ENCODE assay signal across 25 cellular contexts in genomic region chr5:900781-901180, GRCh38. TPM values are rescaled to one million over a fixed set of nuclear protein-coding genes. Genes with fewer than 3 reads are reported as not detected.
DNase-seq lines count a peak whose midpoint lies in the region; ATAC-seq, FAIRE-seq and TF ChIP-seq lines count a peak whose summit lies in the region.
"Had no signal": no experiment of that assay in that cellular context is flagged by ENCODE, and none has a peak within 500 bp of the region (broad histone marks: within the 10 kb centered on the region; RNA-seq: fewer than 3 reads in every experiment).

No MANE protein-coding gene starts in this region.

- no TSS peak for BruUV-seq in K562 (replicated peaks; lab: Mats Ljungman, UMichigan)

- TF ChIP-seq CTCF in A549 (IDR thresholded peaks at IDR 0.05): no peak
- no peak for TF ChIP-seq CTCF in K562 (IDR thresholded peaks at IDR 0.05 in 2 of 3, conservative IDR thresholded peaks at IDR 0.05 in 1 of 3; ENCODE audit: insufficient read depth in 2 of 3, low read depth in 1 of 3, low read length in 3 of 3)
- no peak for TF ChIP-seq CTCF in testis (IDR thresholded peaks at IDR 0.05)

- no peak overlapping the region for H3K27ac Mint-ChIP-seq in activated T-helper 2 cell treated with anti-CD3 and anti-CD28 coated beads, Interferon-gamma antibody, Interleukin-2, Interleukin-4, amounts not matched to agents 10 μg/mL and 5 μg/mL and 100 μg/mL, durations not matched to agents 14 hours and 24 hours and 36 hours
- H3K27ac Mint-ChIP-seq: CD4-positive, alpha-beta T cell; HFFc6 had no signal

- H3K4me1 ChIP-seq in A549 (no peaks in the 10 kb centered on the region), K562 (replicated peaks in 1 of 2; ENCODE audit: control insufficient read depth in 2 of 2, insufficient read depth in 2 of 2, low read length in 2 of 2) (no peaks in the 10 kb centered on the region), testis (no peaks in the 10 kb centered on the region)
- H3K4me1 ChIP-seq: BE2C, HAP-1 had no signal

- DNase-seq in activated CD4-positive, CD25-positive, alpha-beta regulatory T cell treated with anti-CD3 and anti-CD28 coated beads, Interleukin-2, amount 50 U/mL, for 72 hours: no peak
- DNase-seq in A549 (ENCODE audit: low read depth in 1 of 2, low spot score in 1 of 2) (no peak), K562 (ENCODE audit: extremely low read depth in 1 of 4, low spot score in 3 of 4) (no peak), testis (peak; percentile 4), activated T-cell treated with anti-CD3 and anti-CD28 coated beads for 4 hours (no peak)
- DNase-seq in activated T-helper 2 cell treated with anti-CD3 and anti-CD28 coated beads, Interferon-gamma antibody, Interleukin-2, Interleukin-4, amounts not matched to agents 10 μg/mL and 5 μg/mL and 100 μg/mL, durations not matched to agents 14 hours and 24 hours and 36 hours (ENCODE audit: low spot score): no peak
- DNase-seq: ACHN; AML-193; BE2C; Calu3; CD4-positive, alpha-beta T cell; COR-L47; DMS53; GF-D8; GOT3; HFFc6 had no signal

- TF ChIP-seq EP300 in A549 (IDR thresholded peaks at IDR 0.05) (no peak), K562 (IDR thresholded peaks at IDR 0.05; ENCODE audit: low read length) (no peak)

- WGBS in A549 (ENCODE audit: missing lambda C conversion rate): 76% methylated on average over 4 of the region's 4 CpGs
- 76% methylated on average over 4 of the region's 4 CpGs for WGBS in K562 (ENCODE audit: insufficient coverage, low coverage, missing lambda C conversion rate)
- WGBS in testis, 2 donors: 81 to 96% methylated on average over 4 of the region's 4 CpGs

- H3K4me2 ChIP-seq in A549 (no peak overlapping the region), K562 (ENCODE audit: insufficient read depth, low read length) (no peak overlapping the region)
- H3K4me2 ChIP-seq: BLaER1 treated with 17β-estradiol and CSF1 and Interleukin-3, amounts not matched to agents 10 nM and 100 nM had no signal

- peak; percentile 17 to 71 for ATAC-seq in activated CD4-positive, CD25-positive, alpha-beta regulatory T cell treated with anti-CD3 and anti-CD28 coated beads, Interleukin-2, amount 50 U/mL, for 24 hours
- ATAC-seq in A549 (peak; percentile 19 to 23; a peak in 2 of 6 replicates), K562 (no peak)

- H3K9me3 ChIP-seq in A549 (no peaks in the 10 kb centered on the region), K562 (replicated peaks; ENCODE audit: control insufficient read depth, insufficient read depth, low read depth, low read length) (no peaks in the 10 kb centered on the region), testis (no peaks in the 10 kb centered on the region)
- H3K9me3 ChIP-seq: BE2C; BLaER1 treated with 17β-estradiol and CSF1 and Interleukin-3, amounts not matched to agents 10 nM and 100 nM; HAP-1 had no signal

- no peak overlapping the region for H2AFZ ChIP-seq in K562 (ENCODE audit: low read depth, low read length)

- no peaks in the 10 kb centered on the region for H3K9me3 Mint-ChIP-seq in activated T-helper 2 cell treated with anti-CD3 and anti-CD28 coated beads, Interferon-gamma antibody, Interleukin-2, Interleukin-4, amounts not matched to agents 10 μg/mL and 5 μg/mL and 100 μg/mL, durations not matched to agents 14 hours and 24 hours and 36 hours
- H3K9me3 Mint-ChIP-seq: CD14-positive monocyte; CD4-positive, alpha-beta T cell; HFFc6 had no signal

- POLR2A ChIA-PET in A549 (lab: Yijun Ruan, JAX): no interaction called here
- POLR2A ChIA-PET in K562 (lab: Yijun Ruan, JAX): interaction anchor here (1.0 to 2.1 kb wide), 5 partner anchors 8 to 45 kb away, joined by 3 to 5 read pairs (median 3); partner anchors contain the start of genes BRD9 and TRIP13

- FAIRE-seq in A549 (lab: Jason Lieb, UNC) (no peak), K562 (lab: Jason Lieb, UNC) (no peak)
- FAIRE-seq: A204.1, GM12891, GM18507, H54 had no signal

- no peaks in the 10 kb centered on the region for H3K27me3 Mint-ChIP-seq in activated T-helper 2 cell treated with anti-CD3 and anti-CD28 coated beads, Interferon-gamma antibody, Interleukin-2, Interleukin-4, amounts not matched to agents 10 μg/mL and 5 μg/mL and 100 μg/mL, durations not matched to agents 14 hours and 24 hours and 36 hours (ENCODE audit: low read depth)
- H3K27me3 Mint-ChIP-seq: CD4-positive, alpha-beta T cell had no signal

- H3K27me3 ChIP-seq in K562 (ENCODE audit: control insufficient read depth in 2 of 2, insufficient read depth in 2 of 2, low read length in 2 of 2) (no peaks in the 10 kb centered on the region), testis (no peaks in the 10 kb centered on the region)
- H3K27me3 ChIP-seq: BE2C; BLaER1 treated with 17β-estradiol and CSF1 and Interleukin-3, amounts not matched to agents 10 nM and 100 nM had no signal

- no peaks in the 10 kb centered on the region for H3K9me1 ChIP-seq in K562 (ENCODE audit: control insufficient read depth, insufficient read depth, low read length)

- peaks cover 7% of the 10 kb centered on the region; the same call in 1 of the 3 replicates for H3K79me2 ChIP-seq in K562 (ENCODE audit: control insufficient read depth, insufficient read depth, low read length)

- TF ChIP-seq RAD21 in A549 (conservative IDR thresholded peaks at IDR 0.05 in 1 of 2, IDR thresholded peaks at IDR 0.05 in 1 of 2): no peak
- TF ChIP-seq RAD21 in K562 (CRISPR knock-in tag; conservative IDR thresholded peaks at IDR 0.05 in 1 of 2, IDR thresholded peaks at IDR 0.05 in 1 of 2): no peak

- peaks cover 6% of the 10 kb centered on the region for H3K4me1 Mint-ChIP-seq in activated T-helper 2 cell treated with anti-CD3 and anti-CD28 coated beads, Interferon-gamma antibody, Interleukin-2, Interleukin-4, amounts not matched to agents 10 μg/mL and 5 μg/mL and 100 μg/mL, durations not matched to agents 14 hours and 24 hours and 36 hours (ENCODE audit: low read depth)
- H3K4me1 Mint-ChIP-seq: CD14-positive monocyte had no signal

- in situ Hi-C loops in K562 (cut with MboI): no loop called here

- H3K4me3 ChIP-seq in A549: no peak overlapping the region
- no peak overlapping the region for H3K4me3 ChIP-seq in K562
- no peak overlapping the region for H3K4me3 ChIP-seq in testis
- H3K4me3 ChIP-seq: BLaER1 treated with 17β-estradiol and CSF1 and Interleukin-3, amounts not matched to agents 10 nM and 100 nM; HAP-1 had no signal

- TF ChIP-seq POLR2A in A549 (IDR thresholded peaks at IDR 0.05; ENCODE audit: low read length): no peak
- no peak for TF ChIP-seq POLR2A in K562 (conservative IDR thresholded peaks at IDR 0.05)
- no peak for TF ChIP-seq POLR2A in testis (IDR thresholded peaks at IDR 0.05)

- no peak overlapping the region for H3K4me3 Mint-ChIP-seq in activated T-helper 2 cell treated with anti-CD3 and anti-CD28 coated beads, Interferon-gamma antibody, Interleukin-2, Interleukin-4, amounts not matched to agents 10 μg/mL and 5 μg/mL and 100 μg/mL, durations not matched to agents 14 hours and 24 hours and 36 hours (ENCODE audit: low read depth)
- H3K4me3 Mint-ChIP-seq: CD14-positive monocyte; CD4-positive, alpha-beta T cell; HFFc6 had no signal

- no peak overlapping the region for H3K9ac ChIP-seq in K562 (ENCODE audit: insufficient read depth in 1 of 2, low read depth in 2 of 2, low read length in 2 of 2)

- CTCF ChIA-PET in A549 (lab: Yijun Ruan, JAX): interaction anchor here (0.6 to 9.3 kb wide), 7 partner anchors 8 to 579 kb away, joined by 3 to 89 read pairs (median 3); partner anchors contain the start of genes AHRR, BRD9 and TRIP13
- CTCF ChIA-PET in K562 (lab: Yijun Ruan, JAX; ENCODE audit: low intra/inter-chr PET ratio): no interaction called here

- intact Hi-C loops in K562 (cut with micrococcal nuclease) (no loop called here), testis (cut with DNase I; ENCODE audit: low total_unique reads) (no loop called here)
- intact Hi-C loops in activated T-helper 2 cell treated with anti-CD3 and anti-CD28 coated beads, Interferon-gamma antibody, Interleukin-2, Interleukin-4, amounts not matched to agents 10 μg/mL and 5 μg/mL and 100 μg/mL, durations not matched to agents 14 hours and 24 hours and 36 hours (cut with micrococcal nuclease): loop anchor here (5.0 kb wide), 1 partner anchor 228 kb away; no protein-coding TSS in a partner anchor

- H4K20me1 ChIP-seq in K562 (replicated peaks; ENCODE audit: control insufficient read depth, insufficient read depth, low read length): no peaks in the 10 kb centered on the region

- peaks cover 70% of the 10 kb centered on the region for H3K36me3 ChIP-seq in K562 (ENCODE audit: control insufficient read depth, insufficient read depth, low read length)
- no peaks in the 10 kb centered on the region for H3K36me3 ChIP-seq in testis (ENCODE audit: low read depth, missing control alignments)

- H3K36me3 Mint-ChIP-seq in activated T-helper 2 cell treated with anti-CD3 and anti-CD28 coated beads, Interferon-gamma antibody, Interleukin-2, Interleukin-4, amounts not matched to agents 10 μg/mL and 5 μg/mL and 100 μg/mL, durations not matched to agents 14 hours and 24 hours and 36 hours (ENCODE audit: low read depth): peaks cover 36% of the 10 kb centered on the region

- H3K27ac ChIP-seq in A549 (no peak overlapping the region), K562 (ENCODE audit: extremely low read depth, low read depth, low read length) (no peak overlapping the region), testis (no peak overlapping the region)
- H3K27ac ChIP-seq: 22Rv1; BLaER1 treated with 17β-estradiol and CSF1 and Interleukin-3, amounts not matched to agents 10 nM and 100 nM had no signal

RNA-seq across cellular contexts. Expression of gene TRIP13, which starts 8.1 kb away (rescaled TPM):
- polyA plus RNA-seq in A549 (2011; rRNA removed) (62.4 and 82.4 TPM in 2 replicates), A549 (2017; fragmentation: RNase III; extraction: RNeasy Plus Mini Kit Qiagen cat#74134 plus additional on column Dnase treatment) (54.0 to 60.2 TPM (median 54.6 TPM) in 3 replicates), K562 (2011; rRNA removed) (93.2 and 116 TPM in 2 replicates), K562 (2014; fragmentation: Illumina TruSeq; extraction: Trizol) (62.6 and 73.0 TPM in 2 replicates), K562 (2014; fragmentation: Nextera tagmentation; extraction: Ambion mirVana) (10 to 100 TPM; 24.1 to 28.9 TPM), K562 (2014; rRNA removed) (65.2 and 73.4 TPM in 2 replicates), testis (ENCODE audit: insufficient read depth, low read depth, low replicate concordance) (71.6 TPM)
- polyA plus RNA-seq in A549 (2012; cell fraction: cytosol; rRNA removed): 42.1 and 48.3 TPM in 2 replicates
- polyA plus RNA-seq in A549 (2012; cell fraction: nucleus; rRNA removed): 32.4 and 42.7 TPM in 2 replicates
- polyA minus RNA-seq in A549 (2011; rRNA and poly(A)+ RNA removed): 30.4 and 32.2 TPM in 2 replicates
- 80.8 and 99.7 TPM in 2 replicates for total RNA-seq in K562 (2011; cell fraction: chromatin; rRNA removed; ENCODE audit: low replicate concordance)
- total RNA-seq in K562 (2011; cell fraction: nucleolus; rRNA removed): 42.2 and 50.7 TPM in 2 replicates
- total RNA-seq in K562 (2011; cell fraction: nucleoplasm; rRNA removed): 38.0 and 41.1 TPM in 2 replicates
- total RNA-seq in K562 (2014; rRNA removed) (48.2 and 68.7 TPM in 2 replicates), K562 (2014; rRNA removed; fragmentation: Illumina TruSeq; extraction: Trizol) (55.2 and 56.8 TPM in 2 replicates), K562 (2015; rRNA removed; fragmentation: Illumina TruSeq; extraction: Trizol) (45.1 and 50.8 TPM in 2 replicates), K562 (2021) (50.0 and 53.2 TPM in 2 replicates), testis (10 to 100 TPM; 34.3 to 49.1 TPM)
- polyA plus RNA-seq in K562 (2011; cell fraction: cytosol; rRNA removed): 35.6 and 39.2 TPM in 2 replicates
- 107 and 115 TPM in 2 replicates for polyA plus RNA-seq in K562 (2011; cell fraction: nucleus; rRNA removed)
- polyA plus RNA-seq in K562 (2012): 39.7 and 46.2 TPM in 2 replicates
- 74.7 and 79.6 TPM in 2 replicates for polyA minus RNA-seq in K562 (2011; rRNA and poly(A)+ RNA removed)
- polyA minus RNA-seq in K562 (2011; cell fraction: cytosol; rRNA and poly(A)+ RNA removed): 37.0 and 47.0 TPM in 2 replicates
- polyA minus RNA-seq in K562 (2011; cell fraction: nucleus; rRNA and poly(A)+ RNA removed): 20.7 and 35.1 TPM in 2 replicates
- total RNA-seq in activated T-helper 2 cell treated with anti-CD3 and anti-CD28 coated beads, Interferon-gamma antibody, Interleukin-2, Interleukin-4, amounts not matched to agents 10 μg/mL and 5 μg/mL and 100 μg/mL, durations not matched to agents 14 hours and 24 hours and 36 hours: 36.6 and 37.6 TPM in 2 replicates

RNA-seq across cellular contexts. Expression of gene BRD9, which starts 8.2 kb away (rescaled TPM):
- polyA plus RNA-seq in A549 (2011; rRNA removed) (11.6 and 15.8 TPM in 2 replicates), A549 (2017; fragmentation: RNase III; extraction: RNeasy Plus Mini Kit Qiagen cat#74134 plus additional on column Dnase treatment) (28.9 to 31.0 TPM (median 29.6 TPM) in 3 replicates), K562 (2011; rRNA removed) (17.3 and 18.0 TPM in 2 replicates), K562 (2014; fragmentation: Illumina TruSeq; extraction: Trizol) (49.7 and 54.7 TPM in 2 replicates), K562 (2014; fragmentation: Nextera tagmentation; extraction: Ambion mirVana) (1 to 10 TPM; 2.4 to 3.7 TPM), K562 (2014; rRNA removed) (51.8 and 56.4 TPM in 2 replicates), testis (ENCODE audit: insufficient read depth, low read depth, low replicate concordance) (51.5 TPM)
- polyA plus RNA-seq in A549 (2012; cell fraction: cytosol; rRNA removed): 13.1 and 14.0 TPM in 2 replicates
- polyA plus RNA-seq in A549 (2012; cell fraction: nucleus; rRNA removed): 48.6 and 72.1 TPM in 2 replicates
- polyA minus RNA-seq in A549 (2011; rRNA and poly(A)+ RNA removed): 19.2 and 25.4 TPM in 2 replicates
- 217 and 274 TPM in 2 replicates for total RNA-seq in K562 (2011; cell fraction: chromatin; rRNA removed; ENCODE audit: low replicate concordance)
- total RNA-seq in K562 (2011; cell fraction: nucleolus; rRNA removed): 94.6 and 102 TPM in 2 replicates
- total RNA-seq in K562 (2011; cell fraction: nucleoplasm; rRNA removed): 114 and 119 TPM in 2 replicates
- total RNA-seq in K562 (2014; rRNA removed) (52.8 and 58.5 TPM in 2 replicates), K562 (2014; rRNA removed; fragmentation: Illumina TruSeq; extraction: Trizol) (37.9 and 39.5 TPM in 2 replicates), K562 (2015; rRNA removed; fragmentation: Illumina TruSeq; extraction: Trizol) (43.1 and 44.9 TPM in 2 replicates), K562 (2021) (62.3 and 68.7 TPM in 2 replicates), testis (100 to 1,000 TPM in 1 of 2 donors, 10 to 100 TPM in 1; 68.6 to 101 TPM)
- polyA plus RNA-seq in K562 (2011; cell fraction: cytosol; rRNA removed): 14.1 and 18.3 TPM in 2 replicates
- polyA plus RNA-seq in K562 (2011; cell fraction: nucleus; rRNA removed): 96.2 and 143 TPM in 2 replicates
- 36.5 and 41.6 TPM in 2 replicates for polyA plus RNA-seq in K562 (2012)
- polyA minus RNA-seq in K562 (2011; rRNA and poly(A)+ RNA removed): 23.4 and 26.6 TPM in 2 replicates
- 16.0 and 18.9 TPM in 2 replicates for polyA minus RNA-seq in K562 (2011; cell fraction: cytosol; rRNA and poly(A)+ RNA removed)
- 54.1 and 62.2 TPM in 2 replicates for polyA minus RNA-seq in K562 (2011; cell fraction: nucleus; rRNA and poly(A)+ RNA removed)
- total RNA-seq in activated T-helper 2 cell treated with anti-CD3 and anti-CD28 coated beads, Interferon-gamma antibody, Interleukin-2, Interleukin-4, amounts not matched to agents 10 μg/mL and 5 μg/mL and 100 μg/mL, durations not matched to agents 14 hours and 24 hours and 36 hours: 72.9 and 73.2 TPM in 2 replicates

RNA-seq across cellular contexts. Expression of gene ZDHHC11, which starts 50.0 kb away (rescaled TPM):
- polyA plus RNA-seq in A549 (2011; rRNA removed) (2.6 and 9.9 TPM in 2 replicates), A549 (2017; fragmentation: RNase III; extraction: RNeasy Plus Mini Kit Qiagen cat#74134 plus additional on column Dnase treatment) (12.9 to 16.0 TPM (median 13.7 TPM) in 3 replicates), K562 (2011; rRNA removed) (0.99 and 1.2 TPM in 2 replicates), K562 (2014; fragmentation: Illumina TruSeq; extraction: Trizol) (0.52 and 1.4 TPM in 2 replicates), K562 (2014; fragmentation: Nextera tagmentation; extraction: Ambion mirVana) (under 1 TPM; 0.07 to 0.21 TPM), K562 (2014; rRNA removed) (0.97 and 1.4 TPM in 2 replicates), testis (ENCODE audit: insufficient read depth, low read depth, low replicate concordance) (22.9 TPM)
- 3.8 and 4.7 TPM in 2 replicates for polyA plus RNA-seq in A549 (2012; cell fraction: cytosol; rRNA removed)
- polyA plus RNA-seq in A549 (2012; cell fraction: nucleus; rRNA removed): 67.7 and 100 TPM in 2 replicates
- 13.4 and 20.0 TPM in 2 replicates for polyA minus RNA-seq in A549 (2011; rRNA and poly(A)+ RNA removed)
- total RNA-seq in K562 (2011; cell fraction: chromatin; rRNA removed; ENCODE audit: low replicate concordance): 13.2 and 31.1 TPM in 2 replicates
- total RNA-seq in K562 (2011; cell fraction: nucleolus; rRNA removed): 14.7 and 17.7 TPM in 2 replicates
- total RNA-seq in K562 (2011; cell fraction: nucleoplasm; rRNA removed): 11.8 and 18.1 TPM in 2 replicates
- total RNA-seq in K562 (2014; rRNA removed) (0.20 and 1.5 TPM in 2 replicates), K562 (2014; rRNA removed; fragmentation: Illumina TruSeq; extraction: Trizol) (0.40 and 0.45 TPM in 2 replicates), K562 (2015; rRNA removed; fragmentation: Illumina TruSeq; extraction: Trizol) (0.29 and 0.30 TPM in 2 replicates), K562 (2021) (2.2 and 2.3 TPM in 2 replicates), testis (10 to 100 TPM; 37.2 to 39.7 TPM)
- 0.52 and 1.3 TPM in 2 replicates for polyA plus RNA-seq in K562 (2011; cell fraction: cytosol; rRNA removed)
- polyA plus RNA-seq in K562 (2011; cell fraction: nucleus; rRNA removed): 6.0 and 14.9 TPM in 2 replicates
- polyA plus RNA-seq in K562 (2012): 1.5 and 6.1 TPM in 2 replicates
- 0.81 and 1.1 TPM in 2 replicates for polyA minus RNA-seq in K562 (2011; rRNA and poly(A)+ RNA removed)
- polyA minus RNA-seq in K562 (2011; cell fraction: cytosol; rRNA and poly(A)+ RNA removed): 1.3 and 1.4 TPM in 2 replicates
- 2.3 and 4.4 TPM in 2 replicates for polyA minus RNA-seq in K562 (2011; cell fraction: nucleus; rRNA and poly(A)+ RNA removed)
- total RNA-seq in activated T-helper 2 cell treated with anti-CD3 and anti-CD28 coated beads, Interferon-gamma antibody, Interleukin-2, Interleukin-4, amounts not matched to agents 10 μg/mL and 5 μg/mL and 100 μg/mL, durations not matched to agents 14 hours and 24 hours and 36 hours: 10.5 and 11.9 TPM in 2 replicates
- polyA plus RNA-seq: CD14-positive monocyte had no signal
